In genomic region chr17:7177954-7178477, GRCh38 we compare ENCODE assay signal across 8 cellular contexts. TPM values are rescaled to one million over a fixed set of nuclear protein-coding genes. Genes with fewer than 3 reads are reported as not detected.
DNase-seq lines count a peak whose midpoint lies in the region; ATAC-seq and FAIRE-seq lines count a peak whose summit lies in the region.

No MANE protein-coding gene starts in this region.

- H3K27me3 ChIP-seq in neuron (ENCODE audit: insufficient read depth, low read length), result no peaks in the 10 kb centered on the region

- no peak for ATAC-seq in GM19463 (IDR thresholded peaks at IDR 0.05; ENCODE audit: unreplicated experiment)

- H3K9ac ChIP-seq in ES-I3 (ENCODE audit: low read depth, low read length), result peak overlapping the region; percentile 56

- H3K36me3 ChIP-seq in ES-I3 (ENCODE audit: insufficient read depth, low read length) (no peaks in the 10 kb centered on the region), neuron (ENCODE audit: insufficient read depth, low read length) (peaks cover 7% of the 10 kb centered on the region)

- DNase-seq in NCI-H69 (lab: John Stamatoyannopoulos, UW) (peak; percentile 51), dermis microvascular lymphatic vessel endothelial cell (ENCODE audit: low read depth in 2 of 2) (peak; percentile 45 to 57), GM19239 (ENCODE audit: insufficient read length, low spot score) (no peak), NOMO-1 treated with DMSO at 0.1 percent for 48 hours (lab: John Stamatoyannopoulos, UW; ENCODE audit: unreplicated experiment) (no peak), GM03348 (ENCODE audit: low spot score) (no peak)

- H3K4me1 ChIP-seq in ES-I3 (ENCODE audit: insufficient read depth, low read length), result 0 out of 2 replicates have a peak, but pooled peaks cover 4% of the 10 kb centered on the region
- H3K4me1 ChIP-seq in neuron (ENCODE audit: insufficient read depth, low read length), result peaks cover 20% of the 10 kb centered on the region

- peak overlapping the region; percentile 65 for H2AFZ ChIP-seq in neuron (ENCODE audit: low read depth, low read length)

- FAIRE-seq in GM19239 (lab: Jason Lieb, UNC), result no peak

- H3K9me3 ChIP-seq in ES-I3 (ENCODE audit: control insufficient read depth, insufficient read depth, low read length), result no peaks in the 10 kb centered on the region
- H3K9me3 ChIP-seq in neuron (ENCODE audit: low read length), result peaks cover 3% of the 10 kb centered on the region

- peak overlapping the region; percentile 63 for H3K4me3 ChIP-seq in neuron (ENCODE audit: low read length)

RNA-seq across cellular contexts. Expression of gene ASGR1, which starts 1.2 kb away (rescaled TPM):
- total RNA-seq in dermis microvascular lymphatic vessel endothelial cell, result 14.8 and 26.2 TPM in 2 replicates

RNA-seq across cellular contexts. Expression of gene DLG4, which starts 41.6 kb away (rescaled TPM):
- total RNA-seq in dermis microvascular lymphatic vessel endothelial cell, result 5.3 and 11.4 TPM in 2 replicates

RNA-seq across cellular contexts. Expression of gene ACADVL, which starts 41.7 kb away (rescaled TPM):
- 219 and 341 TPM in 2 replicates for total RNA-seq in dermis microvascular lymphatic vessel endothelial cell

RNA-seq across cellular contexts. Expression of gene DVL2, which starts 56.3 kb away (rescaled TPM):
- 28.6 and 37.0 TPM in 2 replicates for total RNA-seq in dermis microvascular lymphatic vessel endothelial cell

Comparison
In these comparisons a context has a peak if more than half of its experiments do, and no peak if none do; other contexts are left out.
1. DNase-seq: peak in NCI-H69 (single experiment) and dermis microvascular lymphatic vessel endothelial cell (2 of 2); none in GM19239 (single experiment), NOMO-1 treated with DMSO at 0.1 percent for 48 hours (single experiment) and GM03348 (single experiment).